Comparison of ENCODE assay signal across 15 cellular contexts in genomic region chr3:3081659-3082546, GRCh38. TPM values are rescaled to one million over a fixed set of nuclear protein-coding genes. Genes with fewer than 3 reads are reported as not detected.
DNase-seq lines count a peak whose midpoint lies in the region; ATAC-seq lines count a peak whose summit lies in the region.
"Had no signal": no experiment of that assay in that cellular context is flagged by ENCODE, and none has a peak within 500 bp of the region (broad histone marks: within the 10 kb centered on the region; RNA-seq: fewer than 3 reads in every experiment).

No MANE protein-coding gene starts in this region.

- peaks cover 8% of the 10 kb centered on the region for H3K27me3 Mint-ChIP-seq in activated T-cell treated with anti-CD3 and anti-CD28 coated beads, Interleukin-2, amount 50 U/mL, for 72 hours (ENCODE audit: low read depth)

- no peak overlapping the region for H3K56ac ChIP-seq in mesendoderm (ENCODE audit: low read length)

- H3K4me1 ChIP-seq in mesendoderm (ENCODE audit: control insufficient read depth, low read depth, low read length): peaks cover 10% of the 10 kb centered on the region
- H3K4me1 ChIP-seq: ascending aorta, right lobe of liver had no signal

- no peak overlapping the region for H3K4me3 Mint-ChIP-seq in activated T-cell treated with anti-CD3 and anti-CD28 coated beads, Interleukin-2, amount 50 U/mL, for 72 hours
- H3K4me3 Mint-ChIP-seq: T-helper 17 cell had no signal

- no peaks in the 10 kb centered on the region for H3K9me3 Mint-ChIP-seq in activated T-cell treated with anti-CD3 and anti-CD28 coated beads, Interleukin-2, amount 50 U/mL, for 72 hours

- no peak overlapping the region for H2BK120ac ChIP-seq in mesendoderm (ENCODE audit: low read depth, low read length)

- ATAC-seq in GM18511 (IDR thresholded peaks at IDR 0.05; ENCODE audit: unreplicated experiment) (peak; percentile 86), GM21360 (IDR thresholded peaks at IDR 0.05; ENCODE audit: unreplicated experiment) (peak; percentile 75), HG02943 (IDR thresholded peaks at IDR 0.05; ENCODE audit: low read depth, unreplicated experiment) (peak; percentile 82), HG03575 (IDR thresholded peaks at IDR 0.05; ENCODE audit: extremely low read depth, insufficient number of reproducible peaks, low FRiP score, unreplicated experiment) (peak; percentile 77)
- no peak for ATAC-seq in activated T-cell treated with anti-CD3 and anti-CD28 coated beads, Interleukin-2, amount 50 U/mL, for 72 hours (replicated peaks in 1 of 2)
- ATAC-seq: right lobe of liver, T-helper 17 cell had no signal

- no peaks in the 10 kb centered on the region for H3K4me1 Mint-ChIP-seq in activated T-cell treated with anti-CD3 and anti-CD28 coated beads, Interleukin-2, amount 50 U/mL, for 72 hours (ENCODE audit: low read depth)

- no peak overlapping the region for H3K4ac ChIP-seq in mesendoderm (ENCODE audit: low read depth, low read length)

- DNase-seq in COLO829 (ENCODE audit: low spot score): no peak
- DNase-seq in mesendoderm: no peak
- no peak for DNase-seq in activated T-cell treated with anti-CD3 and anti-CD28 coated beads, Interleukin-2, amount 50 U/mL, for 72 hours
- DNase-seq in OCI-M2 (lab: John Stamatoyannopoulos, UW; ENCODE audit: unreplicated experiment): no peak
- DNase-seq: activated CD8-positive, alpha-beta memory T cell treated with anti-CD3 and anti-CD28 coated beads, Interleukin-2, amount 50 U/mL, for 4 hours; hippocampal formation; midbrain; right lobe of liver; T-helper 17 cell had no signal

- H3K23ac ChIP-seq in mesendoderm (ENCODE audit: low read length): no peak overlapping the region

- H2BK15ac ChIP-seq in mesendoderm (replicated peaks; ENCODE audit: low read depth): no peak overlapping the region

- H4K8ac ChIP-seq in mesendoderm (ENCODE audit: low read depth, low read length): no peak overlapping the region

- no peaks in the 10 kb centered on the region for H3K36me3 ChIP-seq in mesendoderm (ENCODE audit: control insufficient read depth, insufficient read depth, low read length)
- H3K36me3 ChIP-seq: ascending aorta, right lobe of liver had no signal

- H3K18ac ChIP-seq in mesendoderm (ENCODE audit: low read length): no peak overlapping the region

- no peak overlapping the region for H3K9ac ChIP-seq in mesendoderm (ENCODE audit: low read length)

- no peaks in the 10 kb centered on the region for H3K27me3 ChIP-seq in mesendoderm (ENCODE audit: insufficient read depth, low read length, poor library complexity)
- H3K27me3 ChIP-seq: ascending aorta, right lobe of liver had no signal

- H4K5ac ChIP-seq in mesendoderm (ENCODE audit: low read length): no peak overlapping the region

- H3K79me2 ChIP-seq in mesendoderm (ENCODE audit: control insufficient read depth, insufficient read depth, low read length): no peaks in the 10 kb centered on the region

- H2AK5ac ChIP-seq in mesendoderm (ENCODE audit: low read length): no peak overlapping the region

- WGBS in mesendoderm (ENCODE audit: extremely low coverage, insufficient coverage, low lambda C conversion rate): no CpG with 5 or more reads among the region's 9 CpGs

- H3K36me3 Mint-ChIP-seq in activated T-cell treated with anti-CD3 and anti-CD28 coated beads, Interleukin-2, amount 50 U/mL, for 72 hours (ENCODE audit: insufficient read depth in 2 of 2): no peaks in the 10 kb centered on the region

- no peak overlapping the region for H3K27ac ChIP-seq in mesendoderm (ENCODE audit: low read depth, low read length)
- H3K27ac ChIP-seq: ascending aorta, right lobe of liver had no signal

- no peak overlapping the region for H3K4me2 ChIP-seq in mesendoderm (ENCODE audit: low read length)

- no peak overlapping the region for H3K27ac Mint-ChIP-seq in activated T-cell treated with anti-CD3 and anti-CD28 coated beads, Interleukin-2, amount 50 U/mL, for 72 hours
- H3K27ac Mint-ChIP-seq: T-helper 17 cell had no signal

- no peaks in the 10 kb centered on the region for H3K79me1 ChIP-seq in mesendoderm (ENCODE audit: low read length)

- no peak overlapping the region for H2BK5ac ChIP-seq in mesendoderm (ENCODE audit: low read length)

- no peak overlapping the region for H3K4me3 ChIP-seq in mesendoderm (ENCODE audit: low read length)
- H3K4me3 ChIP-seq: ascending aorta, right lobe of liver had no signal

RNA-seq across cellular contexts. Expression of gene IL5RA, which starts 28.3 kb away (rescaled TPM):
- 0.03 TPM for polyA plus RNA-seq in mesendoderm (2013, experiment 1 of 2)
- not detected for polyA plus RNA-seq in mesendoderm (2013, experiment 2 of 2)
- total RNA-seq in activated T-cell treated with anti-CD3 and anti-CD28 coated beads, Interleukin-2, amount 50 U/mL, for 72 hours: 1 to 10 TPM in 1 of 2 donors, under 1 TPM in 1; 0.77 to 1.5 TPM
- total RNA-seq: ascending aorta, HT-29, right lobe of liver had no signal

RNA-seq across cellular contexts. Expression of gene TRNT1, which starts 44.8 kb away (rescaled TPM):
- polyA plus RNA-seq in mesendoderm (2013, experiment 1 of 2): 25.3 TPM
- polyA plus RNA-seq in mesendoderm (2013, experiment 2 of 2): 22.9 TPM
- total RNA-seq in activated T-cell treated with anti-CD3 and anti-CD28 coated beads, Interleukin-2, amount 50 U/mL, for 72 hours: 10 to 100 TPM; 33.6 to 41.5 TPM

Comparison
In these comparisons a context has a peak if more than half of its experiments do, and no peak if none do; other contexts are left out.
1. ATAC-seq: peak in GM18511 (single experiment), GM21360 (single experiment), HG02943 (single experiment) and HG03575 (single experiment); none in activated T-cell treated with anti-CD3 and anti-CD28 coated beads, Interleukin-2, amount 50 U/mL, for 72 hours (0 of 2).